ENCODE assay signal across 23 cellular contexts in genomic region chr20:45907219-45907948, GRCh38. TPM values are rescaled to one million over a fixed set of nuclear protein-coding genes. Genes with fewer than 3 reads are reported as not detected.
"Had no signal": no experiment of that assay in that cellular context is flagged by ENCODE, and none has a peak within 500 bp of the region (broad histone marks: within the 10 kb centered on the region; RNA-seq: fewer than 3 reads in every experiment).

No MANE protein-coding gene starts in this region.

- DNase-seq: activated CD4-positive, alpha-beta memory T cell treated with anti-CD3 and anti-CD28 coated beads, Interleukin-2, amount 10 ng/mL, durations not matched to agents 7 days and 5 days; activated CD4-positive, alpha-beta T cell treated with anti-CD3 and anti-CD28 coated beads for 36 hours; activated CD4-positive, alpha-beta T cell treated with anti-CD3 and anti-CD28 coated beads, Interleukin-2, amount 50 U/mL, for 1 hour; activated gamma-delta T cell; activated naive CD4-positive, alpha-beta T cell treated with anti-CD3 and anti-CD28 coated beads for 36 hours; activated naive CD8-positive, alpha-beta T cell treated with anti-CD3 and anti-CD28 coated beads for 36 hours; activated T-cell treated with anti-CD3 and anti-CD28 coated beads for 4 hours; activated T-cell treated with anti-CD3 and anti-CD28 coated beads, Interleukin-2, amount 50 U/mL, for 48 hours; adrenal gland; anterior cingulate cortex; cerebellar nuclear complex; NCI-H1048; NCI-H146; NCI-H187 treated with DMSO at 0.1 percent for 48 hours; NCI-H2081 treated with DMSO at 0.1 percent for 48 hours; NCI-H446; NCI-H524; SIG-M5; T-cell; T-helper 2 cell; WERI-Rb-1 had no signal

- H3K27me3 ChIP-seq: adrenal gland had no signal

- ATAC-seq: activated CD4-positive, alpha-beta T cell treated with anti-CD3 and anti-CD28 coated beads for 36 hours; activated T-helper 17 cell treated with anti-CD3 and anti-CD28 coated beads, Interleukin-2, amount 50 U/mL, for 72 hours; T-cell had no signal

- H3K27ac ChIP-seq: WERI-Rb-1 had no signal

- H3K36me3 ChIP-seq: WERI-Rb-1 had no signal

- H3K9me3 ChIP-seq: adrenal gland had no signal

RNA-seq across cellular contexts. Expression of gene SPATA25, which starts 20.0 kb away (rescaled TPM):
- total RNA-seq: RPMI7951 had no signal
